ENCODE assay signal across 22 cellular contexts in the genomic region with DNA sequence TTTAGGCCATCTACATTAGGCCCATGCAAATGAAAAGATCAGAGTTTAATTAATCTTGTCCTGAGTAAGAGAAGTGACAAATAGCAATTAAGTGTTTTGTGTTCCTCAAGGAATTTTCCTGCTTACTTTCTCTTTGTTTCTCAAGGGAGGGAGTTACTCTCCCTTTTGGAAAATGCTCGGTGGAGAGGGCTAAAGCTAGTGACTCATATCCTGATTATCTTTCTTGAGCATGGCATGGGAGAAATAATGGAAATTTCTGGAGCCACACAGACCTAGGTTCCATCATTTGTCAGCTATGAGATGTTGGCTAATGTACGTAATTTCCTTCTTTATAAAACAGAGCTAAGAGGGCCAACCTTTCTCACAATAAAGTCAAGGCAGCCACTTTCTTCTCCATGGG.
DNase-seq lines count a peak whose midpoint lies in the region; ATAC-seq and TF ChIP-seq lines count a peak whose summit lies in the region.
"Had no signal": no experiment of that assay in that cellular context is flagged by ENCODE, and none has a peak within 500 bp of the region (broad histone marks: within the 10 kb centered on the region; RNA-seq: fewer than 3 reads in every experiment).

No MANE protein-coding gene starts in this region.

- H3K4me3 ChIP-seq in choroid plexus epithelial cell (ENCODE audit: low read depth, low read length) (no peak overlapping the region), uterus (no peak overlapping the region)
- H3K4me3 ChIP-seq: esophagus squamous epithelium, neural progenitor cell, PC-9, vagina had no signal

- no peak overlapping the region for H3K4me3 Mint-ChIP-seq in progenitor cell of endocrine pancreas (ENCODE audit: low read depth)
- no peak overlapping the region for H3K4me3 Mint-ChIP-seq in stimulated activated memory B cell treated with anti-CD40 and anti-IgM and Interleukin-4, amounts not matched to agents 10 μg/mL and 1 μg/mL and 100 μg/mL, for 72 hours
- H3K4me3 Mint-ChIP-seq: activated naive CD8-positive, alpha-beta T cell; neural progenitor cell; stimulated activated naive B cell treated with anti-CD40 and anti-IgM and Interleukin-4, amounts not matched to agents 10 μg/mL and 1 μg/mL and 100 μg/mL, for 72 hours; T-helper 17 cell had no signal

- TF ChIP-seq CTCF in choroid plexus epithelial cell (conservative IDR thresholded peaks at IDR 0.05; ENCODE audit: low read depth, low read length) (no peak), uterus (IDR thresholded peaks at IDR 0.05) (no peak), progenitor cell of endocrine pancreas (IDR thresholded peaks at IDR 0.05; ENCODE audit: unreplicated experiment) (no peak)

- intact Hi-C loops in uterus (cut with DNase I; ENCODE audit: low total_unique reads), result no loop called here

- H3K27me3 ChIP-seq in uterus, result no peaks in the 10 kb centered on the region
- H3K27me3 ChIP-seq: esophagus squamous epithelium, neural progenitor cell, vagina had no signal

- H3K27ac Mint-ChIP-seq in progenitor cell of endocrine pancreas, result no peak overlapping the region
- no peak overlapping the region for H3K27ac Mint-ChIP-seq in stimulated activated memory B cell treated with anti-CD40 and anti-IgM and Interleukin-4, amounts not matched to agents 10 μg/mL and 1 μg/mL and 100 μg/mL, for 72 hours
- H3K27ac Mint-ChIP-seq: activated naive CD8-positive, alpha-beta T cell; neural progenitor cell; stimulated activated naive B cell treated with anti-CD40 and anti-IgM and Interleukin-4, amounts not matched to agents 10 μg/mL and 1 μg/mL and 100 μg/mL, for 72 hours; T-helper 17 cell had no signal

- no peaks in the 10 kb centered on the region for H3K27me3 Mint-ChIP-seq in progenitor cell of endocrine pancreas
- H3K27me3 Mint-ChIP-seq in stimulated activated memory B cell treated with anti-CD40 and anti-IgM and Interleukin-4, amounts not matched to agents 10 μg/mL and 1 μg/mL and 100 μg/mL, for 72 hours, result no peaks in the 10 kb centered on the region
- H3K27me3 Mint-ChIP-seq: activated naive CD8-positive, alpha-beta T cell; T-helper 17 cell had no signal

- ATAC-seq in GM18907 (IDR thresholded peaks at IDR 0.05; ENCODE audit: unreplicated experiment), result no peak
- ATAC-seq in stimulated activated memory B cell treated with anti-CD40 and anti-IgM and Interleukin-4, amounts not matched to agents 10 μg/mL and 1 μg/mL and 100 μg/mL, for 72 hours, result no peak
- ATAC-seq: HCT116; sciatic nerve; stimulated activated naive B cell treated with anti-CD40 and anti-IgM and Interleukin-4, amounts not matched to agents 10 μg/mL and 1 μg/mL and 100 μg/mL, for 72 hours; T-helper 17 cell had no signal

- H3K4me1 ChIP-seq in uterus, result no peaks in the 10 kb centered on the region
- H3K4me1 ChIP-seq: neural progenitor cell had no signal

- no peaks in the 10 kb centered on the region for H3K9me3 ChIP-seq in uterus
- H3K9me3 ChIP-seq: esophagus squamous epithelium, vagina had no signal

- H3K36me3 ChIP-seq in uterus, result no peaks in the 10 kb centered on the region
- H3K36me3 ChIP-seq: esophagus squamous epithelium, neural progenitor cell, vagina had no signal

- TF ChIP-seq POLR2A in uterus (IDR thresholded peaks at IDR 0.05), result no peak

- H3K4me1 Mint-ChIP-seq in progenitor cell of endocrine pancreas (ENCODE audit: low read depth), result peaks cover 4% of the 10 kb centered on the region
- no peaks in the 10 kb centered on the region for H3K4me1 Mint-ChIP-seq in stimulated activated memory B cell treated with anti-CD40 and anti-IgM and Interleukin-4, amounts not matched to agents 10 μg/mL and 1 μg/mL and 100 μg/mL, for 72 hours
- H3K4me1 Mint-ChIP-seq: neural progenitor cell; stimulated activated naive B cell treated with anti-CD40 and anti-IgM and Interleukin-4, amounts not matched to agents 10 μg/mL and 1 μg/mL and 100 μg/mL, for 72 hours; T-helper 17 cell had no signal

- DNase-seq in AG08395 (ENCODE audit: low spot score), result peak; percentile 77
- DNase-seq in NCI-H226, result peak; percentile 86
- DNase-seq in choroid plexus epithelial cell (ENCODE audit: low read depth), result peak; percentile 45
- DNase-seq in kidney tubule cell (ENCODE audit: low spot score), result peak; percentile 66
- DNase-seq in uterus, result no peak
- no peak for DNase-seq in progenitor cell of endocrine pancreas (ENCODE audit: low spot score, unreplicated experiment)
- DNase-seq: activated CD4-positive, CD25-positive, alpha-beta regulatory T cell treated with anti-CD3 and anti-CD28 coated beads, Interleukin-2, amount 50 U/mL, for 72 hours; activated CD8-positive, alpha-beta memory T cell treated with anti-CD3 and anti-CD28 coated beads, Interleukin-2, amount 50 U/mL, for 48 hours; AML-193; esophagus squamous epithelium; NCI-H187; NCI-H524 treated with DMSO at 0.1 percent for 48 hours; PC-9; stimulated activated naive B cell treated with anti-CD40 and anti-IgM and Interleukin-4, amounts not matched to agents 10 μg/mL and 1 μg/mL and 100 μg/mL, for 72 hours; T-helper 17 cell had no signal

- peaks cover 1% of the 10 kb centered on the region for H3K36me3 Mint-ChIP-seq in progenitor cell of endocrine pancreas (ENCODE audit: insufficient read depth)
- H3K36me3 Mint-ChIP-seq in stimulated activated memory B cell treated with anti-CD40 and anti-IgM and Interleukin-4, amounts not matched to agents 10 μg/mL and 1 μg/mL and 100 μg/mL, for 72 hours, result no peaks in the 10 kb centered on the region
- H3K36me3 Mint-ChIP-seq: activated naive CD8-positive, alpha-beta T cell; neural progenitor cell; stimulated activated naive B cell treated with anti-CD40 and anti-IgM and Interleukin-4, amounts not matched to agents 10 μg/mL and 1 μg/mL and 100 μg/mL, for 72 hours had no signal

- H3K9me3 Mint-ChIP-seq in progenitor cell of endocrine pancreas (ENCODE audit: low read depth), result peaks cover 9% of the 10 kb centered on the region
- H3K9me3 Mint-ChIP-seq in stimulated activated memory B cell treated with anti-CD40 and anti-IgM and Interleukin-4, amounts not matched to agents 10 μg/mL and 1 μg/mL and 100 μg/mL, for 72 hours, result no peaks in the 10 kb centered on the region
- H3K9me3 Mint-ChIP-seq: neural progenitor cell; stimulated activated naive B cell treated with anti-CD40 and anti-IgM and Interleukin-4, amounts not matched to agents 10 μg/mL and 1 μg/mL and 100 μg/mL, for 72 hours had no signal

- no peak overlapping the region for H3K27ac ChIP-seq in uterus
- H3K27ac ChIP-seq: esophagus squamous epithelium, neural progenitor cell, PC-9, vagina had no signal

Comparison
In these comparisons a context has a peak if more than half of its experiments do, and no peak if none do; other contexts are left out.
1. DNase-seq: peak in AG08395 (single experiment), NCI-H226 (single experiment), choroid plexus epithelial cell (single experiment) and kidney tubule cell (single experiment); none in uterus (0 of 2) and progenitor cell of endocrine pancreas (single experiment).